Comparison of ENCODE assay signal across 26 cellular contexts in the genomic region with DNA sequence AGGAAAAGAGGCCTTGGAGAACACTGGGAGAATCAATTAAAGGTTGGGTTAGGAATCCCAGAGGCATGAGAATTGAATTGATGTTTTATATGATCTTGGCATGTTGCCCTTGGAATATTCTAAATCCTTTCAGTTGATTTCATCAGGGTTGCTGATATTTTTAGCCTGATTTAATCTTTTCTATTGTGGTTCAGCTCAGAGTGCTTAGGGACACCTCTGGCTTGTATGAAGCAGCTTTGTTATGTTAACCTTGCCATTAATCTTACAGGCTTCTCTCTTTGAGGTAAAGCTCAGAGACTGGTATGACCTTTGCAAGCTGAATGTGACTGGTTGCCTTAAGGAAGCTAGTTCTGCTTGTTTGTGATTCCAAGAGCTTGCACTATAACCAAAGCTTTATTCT.
"Had no signal": no experiment of that assay in that cellular context is flagged by ENCODE, and none has a peak within 500 bp of the region (broad histone marks: within the 10 kb centered on the region; RNA-seq: fewer than 3 reads in every experiment).

No MANE protein-coding gene starts in this region.

- H3K27ac Mint-ChIP-seq: activated naive CD8-positive, alpha-beta T cell treated with anti-CD3 and anti-CD28 coated beads for 36 hours; endodermal cell; nephron; stimulated activated effector memory CD8-positive, alpha-beta T cell treated with anti-CD3 and anti-CD28 coated beads, Interleukin-12 subunit alpha, Interleukin-12 subunit beta, amount 100 ng/mL, for 72 hours; T-helper 1 cell treated with Interleukin-12 subunit alpha and Interleukin-12 subunit beta and Interleukin-4 antibody, amounts not matched to agents 30 μg/mL and 1 μg/mL, for 36 hours had no signal

- H3K9me3 Mint-ChIP-seq: activated naive CD8-positive, alpha-beta T cell treated with anti-CD3 and anti-CD28 coated beads for 36 hours; endodermal cell; nephron; stimulated activated effector memory CD8-positive, alpha-beta T cell treated with anti-CD3 and anti-CD28 coated beads, Interleukin-12 subunit alpha, Interleukin-12 subunit beta, amount 100 ng/mL, for 72 hours; T-helper 1 cell treated with Interleukin-12 subunit alpha and Interleukin-12 subunit beta and Interleukin-4 antibody, amounts not matched to agents 30 μg/mL and 1 μg/mL, for 36 hours had no signal

- H3K4me1 ChIP-seq: heart right ventricle, pancreas, psoas muscle, stomach, uterus had no signal

- H3K4me3 Mint-ChIP-seq: activated naive CD8-positive, alpha-beta T cell treated with anti-CD3 and anti-CD28 coated beads for 36 hours; endodermal cell; nephron; stimulated activated effector memory CD8-positive, alpha-beta T cell treated with anti-CD3 and anti-CD28 coated beads, Interleukin-12 subunit alpha, Interleukin-12 subunit beta, amount 100 ng/mL, for 72 hours; T-helper 1 cell treated with Interleukin-12 subunit alpha and Interleukin-12 subunit beta and Interleukin-4 antibody, amounts not matched to agents 30 μg/mL and 1 μg/mL, for 36 hours had no signal

- H3K27ac ChIP-seq: coronary artery, epithelial cell of prostate, heart right ventricle, pancreas, psoas muscle, skin epidermis, stomach, uterus had no signal

- DNase-seq: activated CD4-positive, alpha-beta T cell treated with anti-CD3 and anti-CD28 coated beads for 4 hours; activated CD4-positive, alpha-beta T cell treated with anti-CD3 and anti-CD28 coated beads, Interleukin-2, amount 50 U/mL, for 48 hours; activated CD4-positive, CD25-positive, alpha-beta regulatory T cell; activated naive CD4-positive, alpha-beta T cell treated with Interleukin-2 at 50 U/mL for 16 hours; activated naive CD8-positive, alpha-beta T cell treated with anti-CD3 and anti-CD28 coated beads for 36 hours; activated T-cell treated with anti-CD3 and anti-CD28 coated beads, Interleukin-2, amount 50 U/mL, for 48 hours; amniotic stem cell; cerebellar nuclear complex; endodermal cell; heart right ventricle; left ventricle myocardium superior; mammary epithelial cell; pancreas; psoas muscle; right cardiac atrium; stimulated activated CD4-positive, alpha-beta T cell treated with anti-CD3 and anti-CD28 coated beads, Interleukin-1b, Interleukin-23, amount 100 ng/mL, for 48 hours; stomach; T1000; trophoblast cell; uterus had no signal

- H3K27me3 ChIP-seq: heart right ventricle, pancreas, stomach, uterus had no signal

- H3K4me3 ChIP-seq: coronary artery, heart right ventricle, pancreas, psoas muscle, skin epidermis, stomach, uterus had no signal

- H3K36me3 ChIP-seq: heart right ventricle, pancreas, stomach, uterus had no signal

- H3K9me3 ChIP-seq: heart right ventricle, pancreas, psoas muscle, stomach, uterus had no signal
